8 cellular contexts compared by ENCODE assay signal in genomic region chr17:68513932-68514331, GRCh38. TPM values are rescaled to one million over a fixed set of nuclear protein-coding genes. Genes with fewer than 3 reads are reported as not detected.
DNase-seq lines count a peak whose midpoint lies in the region; ATAC-seq and TF ChIP-seq lines count a peak whose summit lies in the region.

No MANE protein-coding gene starts in this region.

- POLR2A ChIA-PET in activated naive CD8-positive, alpha-beta T cell treated with anti-CD3 and anti-CD28 coated beads, Interleukin-2, amount 10 ng/mL, durations not matched to agents 7 days and 5 days (lab: Charles Lee): no interaction called here

- peaks cover 44% of the 10 kb centered on the region for H3K36me3 Mint-ChIP-seq in activated CD4-positive, alpha-beta T cell treated with anti-CD3 and anti-CD28 coated beads, Interleukin-2, amount 10 ng/mL, durations not matched to agents 24 days and 14 days (ENCODE audit: low read depth)
- peaks cover 35% of the 10 kb centered on the region for H3K36me3 Mint-ChIP-seq in activated naive CD8-positive, alpha-beta T cell treated with anti-CD3 and anti-CD28 coated beads, Interleukin-2, amount 10 ng/mL, durations not matched to agents 7 days and 5 days

- H3K9me3 ChIP-seq in testis: no peaks in the 10 kb centered on the region

- no peaks in the 10 kb centered on the region for H3K9me3 Mint-ChIP-seq in activated CD4-positive, alpha-beta T cell treated with anti-CD3 and anti-CD28 coated beads, Interleukin-2, amount 10 ng/mL, durations not matched to agents 24 days and 14 days
- H3K9me3 Mint-ChIP-seq in activated naive CD8-positive, alpha-beta T cell treated with anti-CD3 and anti-CD28 coated beads, Interleukin-2, amount 10 ng/mL, durations not matched to agents 7 days and 5 days: no peaks in the 10 kb centered on the region

- H3K27me3 Mint-ChIP-seq in activated CD4-positive, alpha-beta T cell treated with anti-CD3 and anti-CD28 coated beads, Interleukin-2, amount 10 ng/mL, durations not matched to agents 24 days and 14 days: no peaks in the 10 kb centered on the region
- H3K27me3 Mint-ChIP-seq in activated naive CD8-positive, alpha-beta T cell treated with anti-CD3 and anti-CD28 coated beads, Interleukin-2, amount 10 ng/mL, durations not matched to agents 7 days and 5 days: no peaks in the 10 kb centered on the region

- H3K36me3 ChIP-seq in kidney epithelial cell (ENCODE audit: control insufficient read depth, insufficient read depth, low read length) (peaks cover 2% of the 10 kb centered on the region), testis (ENCODE audit: low read depth, missing control alignments) (no peaks in the 10 kb centered on the region)

- H3K4me1 Mint-ChIP-seq in activated CD4-positive, alpha-beta T cell treated with anti-CD3 and anti-CD28 coated beads, Interleukin-2, amount 10 ng/mL, durations not matched to agents 24 days and 14 days: peaks cover 55% of the 10 kb centered on the region
- peaks cover 40% of the 10 kb centered on the region for H3K4me1 Mint-ChIP-seq in activated naive CD8-positive, alpha-beta T cell treated with anti-CD3 and anti-CD28 coated beads, Interleukin-2, amount 10 ng/mL, durations not matched to agents 7 days and 5 days

- intact Hi-C loops in activated CD4-positive, alpha-beta T cell treated with anti-CD3 and anti-CD28 coated beads, Interleukin-2, amount 10 ng/mL, durations not matched to agents 24 days and 14 days (cut with micrococcal nuclease): loop anchor here (5.0 to 10.0 kb wide), 4 partner anchors 222 to 811 kb away; partner anchors contain the start of genes ABCA5, AMZ2, ARSG and SLC16A6
- intact Hi-C loops in testis (cut with DNase I; ENCODE audit: low total_unique reads): no loop called here

- peak overlapping the region; percentile 97 for H3K27ac Mint-ChIP-seq in activated CD4-positive, alpha-beta T cell treated with anti-CD3 and anti-CD28 coated beads, Interleukin-2, amount 10 ng/mL, durations not matched to agents 24 days and 14 days
- peak overlapping the region; percentile 35 for H3K27ac Mint-ChIP-seq in activated naive CD8-positive, alpha-beta T cell treated with anti-CD3 and anti-CD28 coated beads, Interleukin-2, amount 10 ng/mL, durations not matched to agents 7 days and 5 days

- no peak for DNase-seq in activated CD4-positive, alpha-beta T cell treated with anti-CD3 and anti-CD28 coated beads, Interleukin-2, amount 10 ng/mL, durations not matched to agents 24 days and 14 days
- no peak for DNase-seq in activated CD4-positive, alpha-beta T cell treated with anti-CD3 and anti-CD28 coated beads, Interleukin-2, amount 50 U/mL, for 4 hours
- DNase-seq in activated naive CD8-positive, alpha-beta T cell treated with anti-CD3 and anti-CD28 coated beads, Interleukin-2, amount 10 ng/mL, durations not matched to agents 7 days and 5 days: no peak
- DNase-seq in kidney epithelial cell (ENCODE audit: low read depth) (no peak), testis (no peak), NCI-H1048 (lab: John Stamatoyannopoulos, UW) (no peak), KG1 (lab: John Stamatoyannopoulos, UW) (no peak)

- peak overlapping the region; percentile 99 for H3K4me3 Mint-ChIP-seq in activated CD4-positive, alpha-beta T cell treated with anti-CD3 and anti-CD28 coated beads, Interleukin-2, amount 10 ng/mL, durations not matched to agents 24 days and 14 days
- H3K4me3 Mint-ChIP-seq in activated naive CD8-positive, alpha-beta T cell treated with anti-CD3 and anti-CD28 coated beads, Interleukin-2, amount 10 ng/mL, durations not matched to agents 7 days and 5 days: peak overlapping the region; percentile 100

- H3K27ac ChIP-seq in testis: peak overlapping the region; percentile 98 to 99

- 4 to 8% methylated on average over 3 of the region's 3 CpGs for WGBS in testis, 2 donors

- H3K27me3 ChIP-seq in kidney epithelial cell (ENCODE audit: control insufficient read depth, insufficient read depth, low read length): no peaks in the 10 kb centered on the region
- H3K27me3 ChIP-seq in testis: no peaks in the 10 kb centered on the region

- no peak for TF ChIP-seq POLR2A in testis (IDR thresholded peaks at IDR 0.05)

- no peak for TF ChIP-seq CTCF in kidney epithelial cell (IDR thresholded peaks at IDR 0.05; ENCODE audit: insufficient read depth, low read length, poor library complexity, severe bottlenecking)
- TF ChIP-seq CTCF in testis (IDR thresholded peaks at IDR 0.05): no peak

- no peak for ATAC-seq in activated naive CD8-positive, alpha-beta T cell treated with anti-CD3 and anti-CD28 coated beads, Interleukin-2, amount 10 ng/mL, durations not matched to agents 7 days and 5 days (ENCODE audit: low read depth)
- no peak for ATAC-seq in GM19452 (IDR thresholded peaks at IDR 0.05; ENCODE audit: unreplicated experiment)

- peaks cover 37% of the 10 kb centered on the region for H3K4me1 ChIP-seq in testis

- peak overlapping the region; percentile 96 for H3K4me3 ChIP-seq in kidney epithelial cell (ENCODE audit: low read depth, low read length)
- peak overlapping the region; percentile 94 to 98 for H3K4me3 ChIP-seq in testis

RNA-seq across cellular contexts. Expression of gene PRKAR1A, which starts 1.7 kb away (rescaled TPM):
- total RNA-seq in activated CD4-positive, alpha-beta T cell treated with anti-CD3 and anti-CD28 coated beads, Interleukin-2, amount 10 ng/mL, durations not matched to agents 24 days and 14 days: 194 and 207 TPM in 2 replicates
- total RNA-seq in activated naive CD8-positive, alpha-beta T cell treated with anti-CD3 and anti-CD28 coated beads, Interleukin-2, amount 10 ng/mL, durations not matched to agents 7 days and 5 days: 100 to 1,000 TPM; 208 to 226 TPM
- total RNA-seq in kidney epithelial cell (232 and 233 TPM in 2 replicates), testis (100 to 1,000 TPM; 279 to 319 TPM)
- 375 TPM for polyA plus RNA-seq in testis (ENCODE audit: insufficient read depth, low read depth, low replicate concordance)

RNA-seq across cellular contexts. Expression of gene WIPI1, which starts 56.6 kb away (rescaled TPM):
- 9.1 and 9.5 TPM in 2 replicates for total RNA-seq in activated CD4-positive, alpha-beta T cell treated with anti-CD3 and anti-CD28 coated beads, Interleukin-2, amount 10 ng/mL, durations not matched to agents 24 days and 14 days
- total RNA-seq in activated naive CD8-positive, alpha-beta T cell treated with anti-CD3 and anti-CD28 coated beads, Interleukin-2, amount 10 ng/mL, durations not matched to agents 7 days and 5 days: 10 to 100 TPM; 29.7 to 34.8 TPM
- total RNA-seq in kidney epithelial cell (49.9 and 90.6 TPM in 2 replicates), testis (10 to 100 TPM; 26.8 to 38.3 TPM)
- polyA plus RNA-seq in testis (ENCODE audit: insufficient read depth, low read depth, low replicate concordance): 25.4 TPM
